Comparison of ENCODE assay signal across 20 cellular contexts in the genomic region with DNA sequence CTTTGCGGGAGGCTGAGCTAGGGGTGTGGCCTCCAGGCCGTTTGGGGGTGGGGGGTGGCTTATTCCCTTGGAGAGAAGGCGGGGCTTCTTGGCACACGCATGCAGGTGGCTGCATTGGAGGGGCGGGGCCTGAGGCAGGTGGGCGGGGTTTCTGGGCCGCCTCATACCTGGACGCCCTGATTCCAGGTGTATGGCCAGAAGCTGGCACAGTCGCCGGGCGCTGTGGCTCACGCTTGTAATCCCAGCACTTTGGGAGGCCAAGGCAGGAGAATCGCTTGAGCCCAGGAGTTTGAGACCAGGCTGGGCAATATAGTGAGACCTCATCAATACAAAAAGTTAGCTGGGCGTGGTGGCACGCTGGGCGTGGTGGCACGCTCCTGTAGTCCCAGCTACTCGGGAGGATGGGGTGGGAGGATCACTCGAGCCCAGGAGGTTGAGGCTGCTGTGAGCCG. TPM values are rescaled to one million over a fixed set of nuclear protein-coding genes. Genes with fewer than 3 reads are reported as not detected.
"Had no signal": no experiment of that assay in that cellular context is flagged by ENCODE, and none has a peak within 500 bp of the region (broad histone marks: within the 10 kb centered on the region; RNA-seq: fewer than 3 reads in every experiment).

No MANE protein-coding gene starts in this region.

- H3K27me3 ChIP-seq: heart right ventricle, right atrium auricular region had no signal

- H3K27ac Mint-ChIP-seq: activated CD4-positive, alpha-beta T cell treated with anti-CD3 and anti-CD28 coated beads, Interleukin-2, amount 10 ng/mL, durations not matched to agents 7 days and 5 days; activated naive CD8-positive, alpha-beta T cell treated with anti-CD3 and anti-CD28 coated beads, Interleukin-2, amount 50 U/mL, for 24 hours; activated T-helper 1 cell treated with anti-CD3 and anti-CD28 coated beads, Interleukin-12 subunit alpha, Interleukin-12 subunit beta, Interleukin-2, Interleukin-4 antibody, amounts not matched to agents 30 ng/mL and 10 ng/mL and 1 ng/mL, durations not matched to agents 14 hours and 24 hours and 36 hours; nephron; progenitor cell of endocrine pancreas; T-helper 2 cell treated with Interferon-gamma antibody and Interleukin-4, amounts not matched to agents 5 μg/mL and 100 μg/mL, for 36 hours had no signal

- H3K27ac ChIP-seq: heart right ventricle, right atrium auricular region had no signal

- H3K27me3 Mint-ChIP-seq: activated CD4-positive, alpha-beta T cell treated with anti-CD3 and anti-CD28 coated beads, Interleukin-2, amount 10 ng/mL, durations not matched to agents 7 days and 5 days; activated naive CD8-positive, alpha-beta T cell treated with anti-CD3 and anti-CD28 coated beads, Interleukin-2, amount 50 U/mL, for 24 hours; progenitor cell of endocrine pancreas had no signal

- H3K4me3 ChIP-seq: heart right ventricle, right atrium auricular region, smooth muscle cell had no signal

- H3K9me3 ChIP-seq: heart right ventricle, right atrium auricular region had no signal

- ATAC-seq: activated naive CD8-positive, alpha-beta T cell treated with anti-CD3 and anti-CD28 coated beads, Interleukin-2, amount 50 U/mL, for 24 hours; heart right ventricle; left ventricle myocardium superior; stimulated activated naive CD8-positive, alpha-beta T cell treated with anti-CD3 and anti-CD28 coated beads, Interleukin-15, Interleukin-2, amounts not matched to agents 100 U/mL and 50 U/mL, for 24 hours had no signal

- H3K4me3 Mint-ChIP-seq: activated CD4-positive, alpha-beta T cell treated with anti-CD3 and anti-CD28 coated beads, Interleukin-2, amount 10 ng/mL, durations not matched to agents 7 days and 5 days; activated naive CD8-positive, alpha-beta T cell treated with anti-CD3 and anti-CD28 coated beads, Interleukin-2, amount 50 U/mL, for 24 hours; activated T-helper 1 cell treated with anti-CD3 and anti-CD28 coated beads, Interleukin-12 subunit alpha, Interleukin-12 subunit beta, Interleukin-2, Interleukin-4 antibody, amounts not matched to agents 30 ng/mL and 10 ng/mL and 1 ng/mL, durations not matched to agents 14 hours and 24 hours and 36 hours; nephron; T-helper 2 cell treated with Interferon-gamma antibody and Interleukin-4, amounts not matched to agents 5 μg/mL and 100 μg/mL, for 36 hours had no signal

- H3K4me1 ChIP-seq: heart right ventricle, right atrium auricular region had no signal

- H3K4me2 ChIP-seq: smooth muscle cell had no signal

- H3K4me1 Mint-ChIP-seq: nephron had no signal

- DNase-seq: activated CD4-positive, alpha-beta T cell treated with anti-CD3 and anti-CD28 coated beads, Interleukin-2, amount 10 ng/mL, durations not matched to agents 7 days and 5 days; activated naive CD8-positive, alpha-beta T cell treated with anti-CD3 and anti-CD28 coated beads, Interleukin-2, amount 50 U/mL, for 24 hours; effector CD8-positive, alpha-beta T cell; heart right ventricle; left ventricle myocardium superior; mesendoderm; occipital lobe; stimulated activated naive CD8-positive, alpha-beta T cell treated with anti-CD3 and anti-CD28 coated beads, Interleukin-15, Interleukin-2, amounts not matched to agents 100 U/mL and 50 U/mL, for 24 hours; SW 1271; trophoblast cell had no signal

- H3K36me3 ChIP-seq: right atrium auricular region had no signal

RNA-seq across cellular contexts. Expression of a gene that starts 26.4 kb away (rescaled TPM):
- total RNA-seq: activated CD4-positive, alpha-beta T cell treated with anti-CD3 and anti-CD28 coated beads, Interleukin-2, amount 10 ng/mL, durations not matched to agents 7 days and 5 days; activated T-helper 1 cell treated with anti-CD3 and anti-CD28 coated beads, Interleukin-12 subunit alpha, Interleukin-12 subunit beta, Interleukin-2, Interleukin-4 antibody, amounts not matched to agents 30 ng/mL and 10 ng/mL and 1 ng/mL, durations not matched to agents 14 hours and 24 hours and 36 hours; aorta; fibroblast of lung; frontal cortex; heart right ventricle; left ventricle myocardium superior; occipital lobe; progenitor cell of endocrine pancreas; right atrium auricular region; smooth muscle cell had no signal
- polyA plus RNA-seq: aorta, fibroblast of lung, heart right ventricle, keratinocyte, smooth muscle cell had no signal
